Comparison of ENCODE assay signal across 14 cellular contexts in the genomic region with DNA sequence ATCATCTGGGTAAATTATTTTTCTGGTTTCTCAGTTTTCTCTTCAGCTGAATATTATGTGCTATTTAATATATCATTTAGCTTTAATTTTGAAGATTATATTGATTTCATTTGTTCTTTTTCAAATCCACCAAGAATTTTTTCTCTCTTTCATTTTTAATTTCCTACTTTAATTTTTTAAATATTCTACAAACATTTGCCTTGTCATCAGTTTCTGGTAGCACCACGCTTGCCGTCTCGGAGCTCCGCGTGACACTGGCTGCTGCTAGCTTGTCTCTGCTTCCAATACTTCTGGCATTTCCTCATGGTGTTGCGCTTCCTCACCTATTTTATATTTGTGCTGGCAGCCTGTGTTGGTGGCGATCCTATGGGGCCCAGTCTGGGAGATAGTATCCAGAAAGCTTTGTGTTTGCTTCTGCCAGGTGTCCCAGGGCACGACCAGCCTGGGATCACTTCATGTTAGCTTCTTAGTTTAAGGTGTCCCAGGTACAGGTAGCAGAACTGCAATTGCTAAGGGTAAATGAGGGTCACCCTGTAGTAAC. TPM values are rescaled to one million over a fixed set of nuclear protein-coding genes. Genes with fewer than 3 reads are reported as not detected.
"Had no signal": no experiment of that assay in that cellular context is flagged by ENCODE, and none has a peak within 500 bp of the region (broad histone marks: within the 10 kb centered on the region; RNA-seq: fewer than 3 reads in every experiment).

No MANE protein-coding gene starts in this region.

RNA-seq across cellular contexts. Expression of gene GPR31, which starts 33.3 kb away (rescaled TPM):
- total RNA-seq: subcutaneous adipose tissue, suprapubic skin, temporal lobe, thoracic aorta, thyroid gland, tibial nerve, transverse colon, upper lobe of left lung, upper lobe of right lung, ureter, urinary bladder, uterus, vagina had no signal
- polyA plus RNA-seq: stomach, urinary bladder had no signal
